ENCODE assay signal across 15 cellular contexts in genomic region chr10:102580230-102580629, GRCh38.
A peak's percentile ranks its signal among the peaks of the same experiment; 100 is the strongest.
DNase-seq lines count a peak whose midpoint lies in the region; ATAC-seq and TF ChIP-seq lines count a peak whose summit lies in the region.
"Had no signal": no experiment of that assay in that cellular context is flagged by ENCODE, and none has a peak within 500 bp of the region (broad histone marks: within the 10 kb centered on the region; RNA-seq: fewer than 3 reads in every experiment).

No MANE protein-coding gene starts in this region.

- H3K4me3 ChIP-seq in heart right ventricle, result no peak overlapping the region
- H3K4me3 ChIP-seq in mesenchymal stem cell (ENCODE audit: insufficient read depth in 1 of 2, low read depth in 1 of 2, low read length in 2 of 2), result no peak overlapping the region
- no peak overlapping the region for H3K4me3 ChIP-seq in upper lobe of right lung
- H3K4me3 ChIP-seq in neuronal stem cell (ENCODE audit: low read length in 2 of 2), result no peak overlapping the region
- H3K4me3 ChIP-seq in suprapubic skin, result no peak overlapping the region
- H3K4me3 ChIP-seq: left lung, ovary had no signal

- H3K4me3 Mint-ChIP-seq in brain, result peak overlapping the region in 1 of 5 experiments; percentile 1
- H3K4me3 Mint-ChIP-seq: activated naive CD8-positive, alpha-beta T cell treated with anti-CD3 and anti-CD28 coated beads for 36 hours had no signal

- H3K18ac ChIP-seq in mesenchymal stem cell (ENCODE audit: low read depth in 1 of 2, low read length in 2 of 2) (no peak overlapping the region), neuronal stem cell (ENCODE audit: low read length) (no peak overlapping the region)

- peak overlapping the region in 6 of 10 donors; percentile 47 to 71 (median 62) for H3K27ac ChIP-seq in heart right ventricle
- no peak overlapping the region for H3K27ac ChIP-seq in mesenchymal stem cell (ENCODE audit: low read length, poor library complexity, severe bottlenecking)
- H3K27ac ChIP-seq in upper lobe of right lung, result peak overlapping the region; percentile 34
- H3K27ac ChIP-seq in neuronal stem cell (replicated peaks; ENCODE audit: low read length), result no peak overlapping the region
- H3K27ac ChIP-seq in suprapubic skin, result no peak overlapping the region
- H3K27ac ChIP-seq: GM23248, ovary had no signal

- no peak overlapping the region for H3K9ac ChIP-seq in mesenchymal stem cell (ENCODE audit: low read length)
- H3K9ac ChIP-seq in neuronal stem cell (ENCODE audit: low read depth, low read length, poor library complexity), result no peak overlapping the region
- H3K9ac ChIP-seq: GM23248 had no signal

- peaks cover 57% of the 10 kb centered on the region for H3K4me1 Mint-ChIP-seq in brain

- H3K27me3 ChIP-seq in heart right ventricle (no peaks in the 10 kb centered on the region), mesenchymal stem cell (ENCODE audit: control insufficient read depth in 1 of 2, insufficient read depth in 1 of 2, low read length in 2 of 2) (no peaks in the 10 kb centered on the region), upper lobe of right lung (no peaks in the 10 kb centered on the region), neuronal stem cell (ENCODE audit: control insufficient read depth in 3 of 3, insufficient read depth in 3 of 3, low read depth in 1 of 3, low read length in 3 of 3) (no peaks in the 10 kb centered on the region), suprapubic skin (no peaks in the 10 kb centered on the region)
- H3K27me3 ChIP-seq: left lung, ovary had no signal

- peaks cover 26% of the 10 kb centered on the region for H3K79me1 ChIP-seq in mesenchymal stem cell (replicated peaks; ENCODE audit: low read length, poor library complexity, severe bottlenecking)
- H3K79me1 ChIP-seq in neuronal stem cell (ENCODE audit: low read depth, low read length), result peaks cover 3% of the 10 kb centered on the region

- H3K4me1 ChIP-seq in heart right ventricle (peaks cover 0 to 42% (median 24%) of the 10 kb centered on the region in 9 donors), mesenchymal stem cell (ENCODE audit: control insufficient read depth, insufficient read depth, low read depth, low read length) (peaks cover 8% of the 10 kb centered on the region), upper lobe of right lung (peaks cover 31% of the 10 kb centered on the region), neuronal stem cell (ENCODE audit: control insufficient read depth in 2 of 2, insufficient read depth in 1 of 2, low read depth in 1 of 2, low read length in 2 of 2) (peaks cover 19 to 27% of the 10 kb centered on the region in 2 donors), suprapubic skin (peaks cover 27% of the 10 kb centered on the region)

- ATAC-seq in heart right ventricle, result peak in 4 of 8 donors; percentile 19 to 77 (median 52)
- ATAC-seq in Right ventricle myocardium inferior, result no peak
- peak; percentile 41 for ATAC-seq in upper lobe of right lung
- ATAC-seq: left lung had no signal

- no peak overlapping the region for H3K14ac ChIP-seq in mesenchymal stem cell (ENCODE audit: low read length in 2 of 2)
- H3K14ac ChIP-seq in neuronal stem cell (ENCODE audit: low read length), result no peak overlapping the region

- H3K4me2 ChIP-seq in mesenchymal stem cell (ENCODE audit: low read length, poor library complexity, severe bottlenecking) (no peak overlapping the region), neuronal stem cell (ENCODE audit: insufficient read depth, low read length, poor library complexity, severe bottlenecking) (no peak overlapping the region)

- H2BK5ac ChIP-seq in mesenchymal stem cell (ENCODE audit: low read depth, low read length, poor library complexity, severe bottlenecking) (no peak overlapping the region), neuronal stem cell (ENCODE audit: low read length) (no peak overlapping the region)

- H2AFZ ChIP-seq in mesenchymal stem cell (ENCODE audit: low read depth, low read length) (no peak overlapping the region), neuronal stem cell (ENCODE audit: low read length) (no peak overlapping the region)

- H3K27ac Mint-ChIP-seq in brain, result peak overlapping the region in 3 of 5 experiments; percentile 44 to 71 (median 55)
- H3K27ac Mint-ChIP-seq: activated naive CD8-positive, alpha-beta T cell treated with anti-CD3 and anti-CD28 coated beads for 36 hours had no signal

- H2BK120ac ChIP-seq in mesenchymal stem cell (ENCODE audit: low read depth, low read length) (no peak overlapping the region), neuronal stem cell (ENCODE audit: low read depth, low read length) (no peak overlapping the region)

- H3K23ac ChIP-seq in mesenchymal stem cell (ENCODE audit: low read length in 2 of 2) (no peak overlapping the region), neuronal stem cell (ENCODE audit: low read depth, low read length, poor library complexity) (no peak overlapping the region)

- H3K4ac ChIP-seq in mesenchymal stem cell (ENCODE audit: low read depth in 1 of 2, low read length in 2 of 2), result peak overlapping the region in 1 of 2 experiments; percentile 71
- no peak overlapping the region for H3K4ac ChIP-seq in neuronal stem cell (ENCODE audit: low read length)

- H3K9me3 ChIP-seq in heart right ventricle (no peaks in the 10 kb centered on the region), mesenchymal stem cell (ENCODE audit: control insufficient read depth, low read length) (no peaks in the 10 kb centered on the region), upper lobe of right lung (no peaks in the 10 kb centered on the region), neuronal stem cell (replicated peaks in 1 of 2; ENCODE audit: control insufficient read depth in 2 of 2, insufficient read depth in 1 of 2, low read depth in 1 of 2, low read length in 2 of 2) (no peaks in the 10 kb centered on the region), suprapubic skin (no peaks in the 10 kb centered on the region)
- H3K9me3 ChIP-seq: left lung, ovary had no signal

- intact Hi-C loops in heart right ventricle (cut with DNase I) (loop anchor here in 8 of 10 donors (5.0 to 10.0 kb wide), 6 partner anchors 73 to 415 kb away; partner anchors contain the start of genes NFKB2 (in 1 of the 8) and PSD (in 1 of the 8)), Right ventricle myocardium inferior (cut with DNase I) (no loop called here), upper lobe of right lung (cut with DNase I) (no loop called here)

- H3K27me3 Mint-ChIP-seq in brain, result no peaks in the 10 kb centered on the region
- H3K27me3 Mint-ChIP-seq: activated naive CD8-positive, alpha-beta T cell treated with anti-CD3 and anti-CD28 coated beads for 36 hours had no signal

- no peak for TF ChIP-seq POLR2A in suprapubic skin (IDR thresholded peaks at IDR 0.05)

- no peak for TF ChIP-seq EP300 in suprapubic skin (IDR thresholded peaks at IDR 0.05)

- DNase-seq in heart right ventricle, result no peak
- no peak for DNase-seq in Right ventricle myocardium inferior (ENCODE audit: missing footprints)
- peak; percentile 69 for DNase-seq in mesenchymal stem cell
- DNase-seq in upper lobe of right lung, result no peak
- no peak for DNase-seq in neuronal stem cell (ENCODE audit: low spot score)
- DNase-seq in NOMO-1 treated with DMSO at 0.1 percent for 48 hours (lab: John Stamatoyannopoulos, UW; ENCODE audit: unreplicated experiment), result no peak
- no peak for DNase-seq in suprapubic skin (ENCODE audit: low spot score in 2 of 2)
- DNase-seq: activated CD4-positive, alpha-beta T cell treated with anti-CD3 and anti-CD28 coated beads, Interleukin-2, amount 50 U/mL, for 48 hours; activated naive CD8-positive, alpha-beta T cell treated with anti-CD3 and anti-CD28 coated beads for 36 hours; DND-41; GM23248; left lung; ovary; stimulated activated CD4-positive, alpha-beta T cell treated with anti-CD3 and anti-CD28 coated beads, Interleukin-15, amount 100 ng/mL, for 24 hours had no signal

- 60 to 73% methylated on average over 4 of the region's 4 CpGs for WGBS in heart right ventricle, 2 donors
- 54% methylated on average over 4 of the region's 4 CpGs for WGBS in mesenchymal stem cell
- no CpG with 5 or more reads among the region's 4 CpGs for WGBS in neuronal stem cell (ENCODE audit: extremely low coverage in 2 of 2, insufficient read length in 2 of 2, insufficient replicate concordance in 1 of 2), 2 donors
- 89% methylated on average over 4 of the region's 4 CpGs for WGBS in suprapubic skin

- TF ChIP-seq CTCF in heart right ventricle (IDR thresholded peaks at IDR 0.05) (no peak), brain (conservative IDR thresholded peaks at IDR 0.05) (no peak), upper lobe of right lung (IDR thresholded peaks at IDR 0.05) (no peak), suprapubic skin (IDR thresholded peaks at IDR 0.05) (no peak)

- H3K9me3 Mint-ChIP-seq in brain, result no peaks in the 10 kb centered on the region
- H3K9me3 Mint-ChIP-seq: activated naive CD8-positive, alpha-beta T cell treated with anti-CD3 and anti-CD28 coated beads for 36 hours had no signal

- H2BK12ac ChIP-seq in mesenchymal stem cell (ENCODE audit: low read length in 2 of 2) (peak overlapping the region in 1 of 2 experiments; percentile 68), neuronal stem cell (ENCODE audit: low read length) (no peak overlapping the region)

- H4K91ac ChIP-seq in mesenchymal stem cell (ENCODE audit: low read length) (no peak overlapping the region), neuronal stem cell (ENCODE audit: low read depth, low read length, poor library complexity) (no peak overlapping the region)

- H2AK5ac ChIP-seq in mesenchymal stem cell (ENCODE audit: low read length, severe bottlenecking) (peak overlapping the region; percentile 31), neuronal stem cell (ENCODE audit: low read depth, low read length) (no peak overlapping the region)

- H3K36me3 Mint-ChIP-seq in brain, result no peaks in the 10 kb centered on the region
- H3K36me3 Mint-ChIP-seq: activated naive CD8-positive, alpha-beta T cell treated with anti-CD3 and anti-CD28 coated beads for 36 hours had no signal

- H3K36me3 ChIP-seq in heart right ventricle (no peaks in the 10 kb centered on the region), mesenchymal stem cell (ENCODE audit: control insufficient read depth in 1 of 2, insufficient read depth in 2 of 2, low read depth in 1 of 2, low read length in 2 of 2) (no peaks in the 10 kb centered on the region), upper lobe of right lung (no peaks in the 10 kb centered on the region), neuronal stem cell (replicated peaks in 1 of 2; ENCODE audit: control insufficient read depth in 2 of 2, insufficient read depth in 2 of 2, low read length in 2 of 2) (no peaks in the 10 kb centered on the region), suprapubic skin (no peaks in the 10 kb centered on the region)
- H3K36me3 ChIP-seq: left lung, ovary had no signal

- H2BK15ac ChIP-seq in mesenchymal stem cell (ENCODE audit: low read depth, poor library complexity, severe bottlenecking), result no peak overlapping the region
- no peak overlapping the region for H2BK15ac ChIP-seq in neuronal stem cell (ENCODE audit: low read length)

- peak overlapping the region; percentile 67 for H4K8ac ChIP-seq in mesenchymal stem cell (ENCODE audit: low read length)
- no peak overlapping the region for H4K8ac ChIP-seq in neuronal stem cell (ENCODE audit: low read depth, low read length)

Comparison
In these comparisons a context has a peak if more than half of its experiments do, and no peak if none do; other contexts are left out.
1. intact Hi-C loops: an anchor here in heart right ventricle (5.0 to 10.0 kb wide); none called in Right ventricle myocardium inferior and upper lobe of right lung.
2. H3K27ac ChIP-seq: peak in heart right ventricle (6 of 10) and upper lobe of right lung (single experiment); none in mesenchymal stem cell (single experiment), neuronal stem cell (single experiment) and suprapubic skin (single experiment).